9 cellular contexts compared by ENCODE assay signal in the genomic region with DNA sequence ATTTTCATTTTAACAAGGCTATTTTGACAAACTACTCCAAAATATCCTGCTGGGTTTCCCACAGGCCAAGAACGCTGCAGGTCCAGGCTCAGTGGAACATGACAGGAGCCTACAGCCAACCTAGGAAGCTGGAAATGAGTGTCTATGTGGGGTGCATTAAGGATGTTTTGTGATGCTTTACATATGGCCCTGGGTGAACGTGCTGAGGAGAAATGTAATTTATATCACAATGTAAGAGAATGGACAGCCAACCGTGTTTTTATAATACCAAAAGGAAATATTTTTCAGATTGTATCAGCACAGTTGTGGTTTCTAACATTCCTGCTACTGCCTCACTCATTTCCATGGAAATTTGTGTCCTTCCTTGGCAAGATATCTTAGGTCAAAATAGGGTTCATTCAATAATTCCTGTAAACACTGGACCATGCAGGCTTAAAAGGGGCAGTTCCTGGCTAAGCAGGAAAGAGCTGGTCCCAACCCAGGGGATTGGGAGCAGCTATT. TPM values are rescaled to one million over a fixed set of nuclear protein-coding genes. Genes with fewer than 3 reads are reported as not detected.
A peak's percentile ranks its signal among the peaks of the same experiment; 100 is the strongest.
DNase-seq lines count a peak whose midpoint lies in the region; ATAC-seq and TF ChIP-seq lines count a peak whose summit lies in the region.
"Had no signal": no experiment of that assay in that cellular context is flagged by ENCODE, and none has a peak within 500 bp of the region (broad histone marks: within the 10 kb centered on the region; RNA-seq: fewer than 3 reads in every experiment).

No MANE protein-coding gene starts in this region.

- H3K27ac ChIP-seq in SK-N-SH (ENCODE audit: low read depth in 2 of 2, low read length in 1 of 2) (peak overlapping the region; percentile 79 to 81), spleen (peak overlapping the region in 1 of 8 donors; percentile 5)

- peak; percentile 82 for DNase-seq in ACHN
- DNase-seq in SK-N-SH: no peak
- DNase-seq in fibroblast of peridontal ligament (ENCODE audit: extremely low read depth): peak; percentile 94
- no peak for DNase-seq in osteocyte (ENCODE audit: extremely low spot score, unreplicated experiment)
- no peak for DNase-seq in spleen
- no peak for DNase-seq in HT-29 (ENCODE audit: low spot score)
- DNase-seq: NCI-H1048 had no signal

- POLR2A ChIA-PET in SK-N-SH (lab: Yijun Ruan, JAX): no interaction called here

- H3K27me3 Mint-ChIP-seq in osteocyte (ENCODE audit: unreplicated experiment): no peaks in the 10 kb centered on the region

- H3K4me1 ChIP-seq in SK-N-SH (ENCODE audit: control insufficient read depth in 1 of 2, insufficient read depth in 2 of 2, low read depth in 1 of 2, low read length in 1 of 2) (peaks cover 0 to 6% of the 10 kb centered on the region in 2 experiments; a peak in 2 of 4 replicates), spleen (peaks cover 0 to 6% (median under 1%) of the 10 kb centered on the region in 6 donors)

- TF ChIP-seq CTCF in SK-N-SH (IDR thresholded peaks at IDR 0.05) (no peak), osteocyte (IDR thresholded peaks at IDR 0.05) (no peak), spleen (IDR thresholded peaks at IDR 0.05 in 8 of 11, conservative IDR thresholded peaks at IDR 0.05 in 3 of 11) (no peak)

- H3K9ac ChIP-seq in SK-N-SH: peak overlapping the region; percentile 29; the same call in 1 of the 2 replicates

- no peaks in the 10 kb centered on the region for H3K9me2 ChIP-seq in SK-N-SH

- H3K36me3 Mint-ChIP-seq in osteocyte (ENCODE audit: unreplicated experiment): peaks cover 4% of the 10 kb centered on the region

- H2AFZ ChIP-seq in SK-N-SH (ENCODE audit: low read depth): no peak overlapping the region

- H3K27ac Mint-ChIP-seq in osteocyte (ENCODE audit: unreplicated experiment): peak overlapping the region; percentile 96

- no peak for TF ChIP-seq POLR2A in spleen (IDR thresholded peaks at IDR 0.05)

- intact Hi-C loops in spleen (cut with DNase I; ENCODE audit: low total_unique reads): no loop called here

- H3K27me3 ChIP-seq in SK-N-SH (ENCODE audit: insufficient read depth): no peaks in the 10 kb centered on the region
- no peaks in the 10 kb centered on the region for H3K27me3 ChIP-seq in spleen (replicated peaks in 1 of 7)

- WGBS in SK-N-SH (ENCODE audit: low lambda C conversion rate): 9% methylated on average over 3 of the region's 3 CpGs
- 44 to 63% (median 48%) methylated on average over 3 of the region's 3 CpGs for WGBS in spleen, 5 donors

- no peak for TF ChIP-seq RAD21 in SK-N-SH (IDR thresholded peaks at IDR 0.05; ENCODE audit: low read length)

- H3K4me3 Mint-ChIP-seq in osteocyte (ENCODE audit: unreplicated experiment): peak overlapping the region; percentile 56

- H3K4me3 ChIP-seq in SK-N-SH (ENCODE audit: low read depth in 2 of 2, low read length in 1 of 2) (no peak overlapping the region), spleen (no peak overlapping the region)

- H3K4me2 ChIP-seq in SK-N-SH: peak overlapping the region; percentile 66; the same call in 1 of the 2 replicates

- CTCF ChIA-PET in SK-N-SH (lab: Yijun Ruan, JAX): interaction anchor here (0.9 to 1.5 kb wide), 2 partner anchors 11 to 52 kb away, joined by 3 read pairs; no protein-coding TSS in a partner anchor

- H3K36me3 ChIP-seq in SK-N-SH (replicated peaks in 1 of 2; ENCODE audit: control insufficient read depth in 1 of 2, insufficient read depth in 2 of 2, low read length in 1 of 2) (no peaks in the 10 kb centered on the region), spleen (no peaks in the 10 kb centered on the region)

- H3K4me1 Mint-ChIP-seq in osteocyte (ENCODE audit: unreplicated experiment): peaks cover 64% of the 10 kb centered on the region

- no peak for ATAC-seq in GM18511 (IDR thresholded peaks at IDR 0.05; ENCODE audit: unreplicated experiment)
- ATAC-seq in GM21576 (IDR thresholded peaks at IDR 0.05; ENCODE audit: unreplicated experiment): no peak

- in situ Hi-C loops in ACHN (cut with HindIII; ENCODE audit: low pct_ligation_motif_present, low pct_unique_long_range_greater_than_20kb, low sequenced_read_pairs): no loop called here

- no peaks in the 10 kb centered on the region for H4K20me1 ChIP-seq in SK-N-SH (ENCODE audit: insufficient read depth)

- no peaks in the 10 kb centered on the region for H3K79me2 ChIP-seq in SK-N-SH (ENCODE audit: insufficient read depth)

- no peaks in the 10 kb centered on the region for H3K9me3 ChIP-seq in SK-N-SH
- no peaks in the 10 kb centered on the region for H3K9me3 ChIP-seq in spleen

- H3K9me3 Mint-ChIP-seq in osteocyte (ENCODE audit: unreplicated experiment): peaks cover 4% of the 10 kb centered on the region

- peaks cover 7% of the 10 kb centered on the region for H3F3A ChIP-seq in SK-N-SH (replicated peaks; ENCODE audit: insufficient read depth)

- TF ChIP-seq EP300 in SK-N-SH (IDR thresholded peaks at IDR 0.05; ENCODE audit: borderline replicate concordance in 1 of 2, low read depth in 1 of 2, low read length in 1 of 2): peak; percentile 21 to 83; a peak in 2 of 4 replicates

TF ChIP-seq in SK-N-SH, 30 proteins besides CTCF, POLR2A, EP300 and RAD21 (continues in another document):
- TF ChIP-seq JUND (IDR thresholded peaks at IDR 0.05) (peak; percentile 81), MXI1 (IDR thresholded peaks at IDR 0.05; ENCODE audit: low read depth, low read length) (no peak), CHD2 (IDR thresholded peaks at IDR 0.05; ENCODE audit: low read length, partially characterized antibody) (no peak), YY1 (IDR thresholded peaks at IDR 0.05; ENCODE audit: low read depth) (no peak), RFX5 (IDR thresholded peaks at IDR 0.05; ENCODE audit: low read length) (no peak), RXRA (IDR thresholded peaks at IDR 0.05; ENCODE audit: borderline replicate concordance, low read depth) (peak; percentile 73; the same call in 1 of the 2 replicates), SMC3 (IDR thresholded peaks at IDR 0.05; ENCODE audit: low read depth, low read length) (no peak), FOXM1 (IDR thresholded peaks at IDR 0.05; ENCODE audit: low read depth) (0 out of 2 replicates have a peak, but pooled peaks have one; percentile 47), EZH2phosphoT487 (IDR thresholded peaks at IDR 0.05; ENCODE audit: borderline replicate concordance, low read depth) (no peak), NFIC (IDR thresholded peaks at IDR 0.05; ENCODE audit: borderline replicate concordance) (peak; percentile 76; the same call in 1 of the 2 replicates), GABPA (IDR thresholded peaks at IDR 0.05; ENCODE audit: low read depth) (no peak)
- TF ChIP-seq, protein P1, sequence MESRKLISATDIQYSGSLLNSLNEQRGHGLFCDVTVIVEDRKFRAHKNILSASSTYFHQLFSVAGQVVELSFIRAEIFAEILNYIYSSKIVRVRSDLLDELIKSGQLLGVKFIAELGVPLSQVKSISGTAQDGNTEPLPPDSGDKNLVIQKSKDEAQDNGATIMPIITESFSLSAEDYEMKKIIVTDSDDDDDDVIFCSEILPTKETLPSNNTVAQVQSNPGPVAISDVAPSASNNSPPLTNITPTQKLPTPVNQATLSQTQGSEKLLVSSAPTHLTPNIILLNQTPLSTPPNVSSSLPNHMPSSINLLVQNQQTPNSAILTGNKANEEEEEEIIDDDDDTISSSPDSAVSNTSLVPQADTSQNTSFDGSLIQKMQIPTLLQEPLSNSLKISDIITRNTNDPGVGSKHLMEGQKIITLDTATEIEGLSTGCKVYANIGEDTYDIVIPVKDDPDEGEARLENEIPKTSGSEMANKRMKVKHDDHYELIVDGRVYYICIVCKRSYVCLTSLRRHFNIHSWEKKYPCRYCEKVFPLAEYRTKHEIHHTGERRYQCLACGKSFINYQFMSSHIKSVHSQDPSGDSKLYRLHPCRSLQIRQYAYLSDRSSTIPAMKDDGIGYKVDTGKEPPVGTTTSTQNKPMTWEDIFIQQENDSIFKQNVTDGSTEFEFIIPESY (IDR thresholded peaks at IDR 0.05; ENCODE audit: borderline replicate concordance, low read depth): peak; percentile 45; the same call in 1 of the 2 replicates
- TF ChIP-seq, protein P2, sequence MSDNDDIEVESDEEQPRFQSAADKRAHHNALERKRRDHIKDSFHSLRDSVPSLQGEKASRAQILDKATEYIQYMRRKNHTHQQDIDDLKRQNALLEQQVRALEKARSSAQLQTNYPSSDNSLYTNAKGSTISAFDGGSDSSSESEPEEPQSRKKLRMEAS (IDR thresholded peaks at IDR 0.05; ENCODE audit: low read depth): peak; percentile 26; the same call in 1 of the 2 replicates
- TF ChIP-seq, protein P3, sequence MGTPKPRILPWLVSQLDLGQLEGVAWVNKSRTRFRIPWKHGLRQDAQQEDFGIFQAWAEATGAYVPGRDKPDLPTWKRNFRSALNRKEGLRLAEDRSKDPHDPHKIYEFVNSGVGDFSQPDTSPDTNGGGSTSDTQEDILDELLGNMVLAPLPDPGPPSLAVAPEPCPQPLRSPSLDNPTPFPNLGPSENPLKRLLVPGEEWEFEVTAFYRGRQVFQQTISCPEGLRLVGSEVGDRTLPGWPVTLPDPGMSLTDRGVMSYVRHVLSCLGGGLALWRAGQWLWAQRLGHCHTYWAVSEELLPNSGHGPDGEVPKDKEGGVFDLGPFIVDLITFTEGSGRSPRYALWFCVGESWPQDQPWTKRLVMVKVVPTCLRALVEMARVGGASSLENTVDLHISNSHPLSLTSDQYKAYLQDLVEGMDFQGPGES (IDR thresholded peaks at IDR 0.05; ENCODE audit: low read depth, low read length): no peak
- TF ChIP-seq, protein P4, sequence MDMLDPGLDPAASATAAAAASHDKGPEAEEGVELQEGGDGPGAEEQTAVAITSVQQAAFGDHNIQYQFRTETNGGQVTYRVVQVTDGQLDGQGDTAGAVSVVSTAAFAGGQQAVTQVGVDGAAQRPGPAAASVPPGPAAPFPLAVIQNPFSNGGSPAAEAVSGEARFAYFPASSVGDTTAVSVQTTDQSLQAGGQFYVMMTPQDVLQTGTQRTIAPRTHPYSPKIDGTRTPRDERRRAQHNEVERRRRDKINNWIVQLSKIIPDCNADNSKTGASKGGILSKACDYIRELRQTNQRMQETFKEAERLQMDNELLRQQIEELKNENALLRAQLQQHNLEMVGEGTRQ (IDR thresholded peaks at IDR 0.05; ENCODE audit: borderline replicate concordance, low read depth, low read length): no peak

RNA-seq across cellular contexts. Expression of a gene that starts 51.5 kb away (rescaled TPM):
- polyA plus RNA-seq in SK-N-SH (2012; rRNA removed) (0.12 and 0.47 TPM in 2 replicates), spleen (1 to 10 TPM; 2.0 to 4.1 (median 2.8) TPM)
- 0.20 and 0.30 TPM in 2 replicates for polyA plus RNA-seq in SK-N-SH (2012; cell fraction: cytosol; rRNA removed)
- 0.37 and 0.55 TPM in 2 replicates for polyA plus RNA-seq in SK-N-SH (2012; cell fraction: nucleus; rRNA removed)
- total RNA-seq in osteocyte (3.6 and 3.7 TPM in 2 replicates), spleen (10 to 100 TPM in 2 of 7 donors, 1 to 10 TPM in 5; 1.7 to 12.2 (median 8.1) TPM)
- total RNA-seq in HT-29 (2014; rRNA removed; shearing (Covaris generic)): not detected in 2 replicates

Comparison
In these comparisons a context has a peak if more than half of its experiments do, and no peak if none do; other contexts are left out.
1. DNase-seq: peak in ACHN (single experiment) and fibroblast of peridontal ligament (single experiment); none in SK-N-SH (single experiment), osteocyte (single experiment), spleen (single experiment) and HT-29 (single experiment).